ENCODE assay signal across 8 cellular contexts in genomic region chr6:34391711-34392496, GRCh38. TPM values are rescaled to one million over a fixed set of nuclear protein-coding genes. Genes with fewer than 3 reads are reported as not detected.
DNase-seq lines count a peak whose midpoint lies in the region; ATAC-seq lines count a peak whose summit lies in the region.

No MANE protein-coding gene starts in this region.

- H3K36me3 ChIP-seq in mesendoderm (ENCODE audit: control insufficient read depth, insufficient read depth, low read length) = no peaks in the 10 kb centered on the region

- no peaks in the 10 kb centered on the region for H3K4me1 ChIP-seq in mesendoderm (ENCODE audit: control insufficient read depth, low read depth, low read length)

- no peak overlapping the region for H2BK15ac ChIP-seq in mesendoderm (replicated peaks; ENCODE audit: low read depth)

- H3K9ac ChIP-seq in mesendoderm (ENCODE audit: low read length) = peak overlapping the region; percentile 94

- peak overlapping the region; percentile 94 for H3K27ac ChIP-seq in mesendoderm (ENCODE audit: low read depth, low read length)

- H4K8ac ChIP-seq in mesendoderm (ENCODE audit: low read depth, low read length) = no peak overlapping the region

- WGBS in mesendoderm (ENCODE audit: extremely low coverage, insufficient coverage, low lambda C conversion rate) = no CpG with 5 or more reads among the region's 80 CpGs

- peak overlapping the region; percentile 99 for H3K56ac ChIP-seq in mesendoderm (ENCODE audit: low read length)

- H2BK5ac ChIP-seq in mesendoderm (ENCODE audit: low read length) = peak overlapping the region; percentile 92

- H3K4me2 ChIP-seq in mesendoderm (ENCODE audit: low read length) = peak overlapping the region; percentile 85

- DNase-seq in AG20443 (ENCODE audit: low spot score) (peak; percentile 47), NCI-H510A treated with DMSO at 0.1 percent for 48 hours (lab: John Stamatoyannopoulos, UW) (peak; percentile 79), mesendoderm (peak; percentile 78)
- DNase-seq in activated CD4-positive, alpha-beta T cell treated with anti-CD3 and anti-CD28 coated beads, Interleukin-2, amount 50 U/mL, for 48 hours = peak; percentile 50 to 61
- peak; percentile 66 for DNase-seq in effector CD8-positive, alpha-beta T cell (lab: John Stamatoyannopoulos, UW)
- peak; percentile 31 for DNase-seq in stimulated activated CD8-positive, alpha-beta memory T cell treated with anti-CD3 and anti-CD28 coated beads, Interleukin-15, amount 100 ng/mL, for 1 hour (ENCODE audit: low read depth)

- no peak overlapping the region for H2AK5ac ChIP-seq in mesendoderm (ENCODE audit: low read length)

- peaks cover 6% of the 10 kb centered on the region for H3K79me1 ChIP-seq in mesendoderm (ENCODE audit: low read length)

- H3K79me2 ChIP-seq in mesendoderm (ENCODE audit: control insufficient read depth, insufficient read depth, low read length) = peaks cover 37% of the 10 kb centered on the region

- peak overlapping the region; percentile 65 for H3K18ac ChIP-seq in mesendoderm (ENCODE audit: low read length)

- peak overlapping the region; percentile 82 for H3K4ac ChIP-seq in mesendoderm (ENCODE audit: low read depth, low read length)

- no peaks in the 10 kb centered on the region for H3K27me3 ChIP-seq in mesendoderm (ENCODE audit: insufficient read depth, low read length, poor library complexity)

- no peak overlapping the region for H4K5ac ChIP-seq in mesendoderm (ENCODE audit: low read length)

- ATAC-seq in GM18909 (IDR thresholded peaks at IDR 0.05; ENCODE audit: poor library complexity, unreplicated experiment) (peak; percentile 35), HG03135 (IDR thresholded peaks at IDR 0.05; ENCODE audit: unreplicated experiment) (peak; percentile 41)

- peak overlapping the region; percentile 93 for H3K4me3 ChIP-seq in mesendoderm (ENCODE audit: low read length)

- H2BK120ac ChIP-seq in mesendoderm (ENCODE audit: low read depth, low read length) = peak overlapping the region; percentile 6

- H3K23ac ChIP-seq in mesendoderm (ENCODE audit: low read length) = no peak overlapping the region

RNA-seq across cellular contexts. Expression of gene NUDT3, which starts 0.6 kb away (rescaled TPM):
- polyA plus RNA-seq in mesendoderm (2013, experiment 1 of 2) = 18.4 TPM
- 17.8 TPM for polyA plus RNA-seq in mesendoderm (2013, experiment 2 of 2)

RNA-seq across cellular contexts. Expression of gene RPS10, which starts 34.0 kb away (rescaled TPM):
- polyA plus RNA-seq in mesendoderm (2013, experiment 1 of 2) = 2,316 TPM
- 2,311 TPM for polyA plus RNA-seq in mesendoderm (2013, experiment 2 of 2)

Comparison
In these comparisons a context has a peak if more than half of its experiments do, and no peak if none do; other contexts are left out.
1. Peak in every context shown above with its lines: DNase-seq, ATAC-seq, H3K4me3 ChIP-seq and H3K27ac ChIP-seq.